In genomic region chr13:31029129-31029528, GRCh38 we compare ENCODE assay signal across 1 cellular context.
A peak's percentile ranks its signal among the peaks of the same experiment; 100 is the strongest.
TF ChIP-seq lines count a peak whose summit lies in the region.

No MANE protein-coding gene starts in this region.

TF ChIP-seq in SK-N-SH, 30 proteins besides CTCF, POLR2A, EP300 and RAD21 (continued from another document):
- TF ChIP-seq TCF12 (IDR thresholded peaks at IDR 0.05): peak; percentile 43; the same call in 1 of the 2 replicates
- no peak for TF ChIP-seq FOXM1 (IDR thresholded peaks at IDR 0.05; ENCODE audit: low read depth)
- peak; percentile 26; the same call in 1 of the 2 replicates for TF ChIP-seq PBX3 (IDR thresholded peaks at IDR 0.05)
- no peak for TF ChIP-seq FOXJ3 (CRISPR knock-in tag; IDR thresholded peaks at IDR 0.05)
- TF ChIP-seq USF2 (IDR thresholded peaks at IDR 0.05; ENCODE audit: borderline replicate concordance, low read depth, low read length): no peak
- TF ChIP-seq NRF1 (IDR thresholded peaks at IDR 0.05; ENCODE audit: low read depth, low read length): no peak
- no peak for TF ChIP-seq CHD2 (IDR thresholded peaks at IDR 0.05; ENCODE audit: low read length, partially characterized antibody)
- no peak for TF ChIP-seq YY1 (IDR thresholded peaks at IDR 0.05; ENCODE audit: low read depth)
- TF ChIP-seq SIN3A (IDR thresholded peaks at IDR 0.05; ENCODE audit: borderline replicate concordance, low read depth, low read length): no peak
- no peak for TF ChIP-seq TAF1 (IDR thresholded peaks at IDR 0.05; ENCODE audit: borderline replicate concordance, low read depth, low read length)
- TF ChIP-seq ELF1 (IDR thresholded peaks at IDR 0.05): no peak
- TF ChIP-seq JUND (IDR thresholded peaks at IDR 0.05): no peak
- 0 out of 2 replicates have a peak, but pooled peaks have one; percentile 17 for TF ChIP-seq MAX (IDR thresholded peaks at IDR 0.05; ENCODE audit: low read depth)
- TF ChIP-seq RXRA (IDR thresholded peaks at IDR 0.05; ENCODE audit: borderline replicate concordance, low read depth): no peak
- no peak for TF ChIP-seq USF1 (IDR thresholded peaks at IDR 0.05; ENCODE audit: borderline replicate concordance, low read depth)
- no peak for TF ChIP-seq EZH2phosphoT487 (IDR thresholded peaks at IDR 0.05; ENCODE audit: borderline replicate concordance, low read depth)
- TF ChIP-seq NFIC (IDR thresholded peaks at IDR 0.05; ENCODE audit: borderline replicate concordance): no peak
- no peak for TF ChIP-seq REST (IDR thresholded peaks at IDR 0.05; ENCODE audit: low read depth, low read length)
- TF ChIP-seq GABPA (IDR thresholded peaks at IDR 0.05; ENCODE audit: low read depth): no peak
